12 cellular contexts compared by ENCODE assay signal in the genomic region with DNA sequence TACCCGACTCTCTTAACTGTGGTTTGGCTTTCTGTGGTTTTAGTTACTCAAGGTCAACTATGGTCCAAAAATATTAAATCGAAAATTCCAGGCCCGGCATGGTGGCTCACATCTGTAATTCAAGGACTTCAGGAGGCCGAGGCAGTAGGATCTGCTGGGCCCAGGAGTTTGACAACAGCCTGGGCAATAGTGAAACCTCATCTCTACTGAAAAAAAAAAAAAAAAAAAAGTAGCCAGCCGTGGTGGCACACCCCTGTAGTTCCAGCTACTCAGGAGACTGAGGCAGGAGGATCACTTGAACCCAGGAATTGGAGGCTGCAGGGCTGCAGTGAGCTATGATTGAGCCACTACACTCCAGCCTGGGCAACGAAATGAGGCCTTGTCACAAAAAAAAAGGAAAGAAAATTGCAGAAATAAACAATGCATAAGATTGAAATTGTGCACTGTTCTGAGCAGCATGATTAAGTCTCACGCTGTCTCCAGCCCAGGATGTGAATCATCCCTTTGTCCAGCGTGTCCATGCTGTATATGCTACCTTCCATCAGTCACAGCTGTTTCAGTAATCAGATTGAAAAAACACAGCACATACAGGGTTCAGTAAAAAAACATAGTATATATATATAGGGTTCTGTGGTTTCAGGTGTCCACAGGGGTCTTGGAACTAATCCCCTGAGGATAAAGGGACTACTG. TPM values are rescaled to one million over a fixed set of nuclear protein-coding genes. Genes with fewer than 3 reads are reported as not detected.
DNase-seq lines count a peak whose midpoint lies in the region; TF ChIP-seq lines count a peak whose summit lies in the region.
"Had no signal": no experiment of that assay in that cellular context is flagged by ENCODE, and none has a peak within 500 bp of the region (broad histone marks: within the 10 kb centered on the region; RNA-seq: fewer than 3 reads in every experiment).

No MANE protein-coding gene starts in this region.

- no TSS peak for BruUV-seq in mammary epithelial cell (replicated peaks; lab: Mats Ljungman, UMichigan)

- no peaks in the 10 kb centered on the region for H3K79me2 ChIP-seq in mammary epithelial cell (ENCODE audit: insufficient read depth, low read length)

- TF ChIP-seq CTCF in BE2C (IDR thresholded peaks at IDR 0.05; ENCODE audit: low read depth, low read length) (no peak), mammary epithelial cell (conservative IDR thresholded peaks at IDR 0.05 in 1 of 2, IDR thresholded peaks at IDR 0.05 in 1 of 2; ENCODE audit: extremely low read depth in 1 of 2, insufficient read depth in 1 of 2, low read depth in 1 of 2, low read length in 2 of 2) (no peak), testis (IDR thresholded peaks at IDR 0.05) (no peak), glutamatergic neuron (IDR thresholded peaks at IDR 0.05; ENCODE audit: partially characterized antibody, unreplicated experiment) (no peak)

- no peaks in the 10 kb centered on the region for H3K36me3 Mint-ChIP-seq in glutamatergic neuron (ENCODE audit: unreplicated experiment)
- H3K36me3 Mint-ChIP-seq: CD8-positive, alpha-beta memory T cell had no signal

- H3K4me1 ChIP-seq in BE2C (peaks cover 4% of the 10 kb centered on the region), mammary epithelial cell (ENCODE audit: insufficient read depth, low read length) (peaks cover 37% of the 10 kb centered on the region), testis (no peaks in the 10 kb centered on the region)
- H3K4me1 ChIP-seq: prostate gland had no signal

- in situ Hi-C loops in mammary epithelial cell (cut with MboI; ENCODE audit: low sequenced_read_pairs in 2 of 2), result no loop called here

- no peak overlapping the region for H3K27ac Mint-ChIP-seq in glutamatergic neuron (ENCODE audit: unreplicated experiment)
- H3K27ac Mint-ChIP-seq: activated T-helper 17 cell treated with anti-CD3 and anti-CD28 coated beads, Interleukin-2, amount 50 U/mL, for 72 hours; dendritic cell treated with granulocyte-macrophage colony-stimulating factor and Interleukin-4, amounts not matched to agents 40 ng/mL and 50 ng/mL, for 4 days had no signal

- no peak for TF ChIP-seq POLR2A in testis (IDR thresholded peaks at IDR 0.05)

- no peak overlapping the region for H3K4me3 Mint-ChIP-seq in glutamatergic neuron (ENCODE audit: unreplicated experiment)
- H3K4me3 Mint-ChIP-seq: activated T-helper 17 cell treated with anti-CD3 and anti-CD28 coated beads, Interleukin-2, amount 50 U/mL, for 72 hours; CD8-positive, alpha-beta memory T cell; dendritic cell treated with granulocyte-macrophage colony-stimulating factor and Interleukin-4, amounts not matched to agents 40 ng/mL and 50 ng/mL, for 4 days had no signal

- H3K9me3 ChIP-seq in BE2C (no peaks in the 10 kb centered on the region), mammary epithelial cell (replicated peaks; ENCODE audit: insufficient read depth, low read length) (no peaks in the 10 kb centered on the region), testis (no peaks in the 10 kb centered on the region)
- H3K9me3 ChIP-seq: prostate gland had no signal

- CTCF ChIA-PET in mammary epithelial cell (lab: Charles Lee; ENCODE audit: low non-redundant PET), result no interaction called here

- peak; percentile 34 for DNase-seq in BE2C
- peak; percentile 23 for DNase-seq in MV-4-11 (lab: John Stamatoyannopoulos, UW)
- peak; percentile 84 for DNase-seq in mammary epithelial cell
- DNase-seq in medulla oblongata (ENCODE audit: extremely low spot score), result peak; percentile 15
- no peak for DNase-seq in DMS79 treated with DMSO at 0.1 percent for 48 hours (lab: John Stamatoyannopoulos, UW)
- no peak for DNase-seq in testis
- DNase-seq in COR-L47 (lab: John Stamatoyannopoulos, UW), result no peak
- DNase-seq in glutamatergic neuron, result no peak
- DNase-seq: CD8-positive, alpha-beta memory T cell had no signal

- H3K36me3 ChIP-seq in BE2C (no peaks in the 10 kb centered on the region), mammary epithelial cell (ENCODE audit: insufficient read depth, low read length) (no peaks in the 10 kb centered on the region), testis (ENCODE audit: low read depth, missing control alignments) (no peaks in the 10 kb centered on the region)
- H3K36me3 ChIP-seq: prostate gland had no signal

- H3K4me2 ChIP-seq in mammary epithelial cell (ENCODE audit: insufficient read depth, low read depth, low read length), result peak overlapping the region; percentile 81

- H3K27me3 ChIP-seq in BE2C, result no peaks in the 10 kb centered on the region
- no peaks in the 10 kb centered on the region for H3K27me3 ChIP-seq in mammary epithelial cell (ENCODE audit: insufficient read depth, low read length)
- no peaks in the 10 kb centered on the region for H3K27me3 ChIP-seq in testis

- intact Hi-C loops in mammary epithelial cell (cut with micrococcal nuclease), result no loop called here
- intact Hi-C loops in testis (cut with DNase I; ENCODE audit: low total_unique reads), result no loop called here

- dilution Hi-C loops in mammary epithelial cell (cut with HindIII; ENCODE audit: low sequenced_read_pairs), result no loop called here

- H3K27me3 Mint-ChIP-seq in glutamatergic neuron (ENCODE audit: unreplicated experiment), result no peaks in the 10 kb centered on the region

- no peak overlapping the region for H3K4me3 ChIP-seq in BE2C (ENCODE audit: low read depth, low read length)
- H3K4me3 ChIP-seq in mammary epithelial cell (replicated peaks in 1 of 3; ENCODE audit: insufficient read depth in 1 of 3, low read depth in 2 of 3, low read length in 3 of 3), result no peak overlapping the region
- H3K4me3 ChIP-seq in testis, result no peak overlapping the region
- H3K4me3 ChIP-seq: prostate gland had no signal

- H3K9ac ChIP-seq in mammary epithelial cell (ENCODE audit: insufficient read depth, low read length), result no peak overlapping the region

- no peaks in the 10 kb centered on the region for H4K20me1 ChIP-seq in mammary epithelial cell (ENCODE audit: insufficient read depth, low read length)

- peak overlapping the region; percentile 71 for H2AFZ ChIP-seq in mammary epithelial cell (ENCODE audit: low read depth, low read length)

- WGBS in mammary epithelial cell (ENCODE audit: low coverage, missing lambda C conversion rate), result 49% methylated on average over 7 of the region's 8 CpGs
- WGBS in testis, 2 donors, result 50 to 56% methylated on average over 8 of the region's 8 CpGs

- peaks cover 7% of the 10 kb centered on the region for H3K4me1 Mint-ChIP-seq in glutamatergic neuron (ENCODE audit: low read depth, unreplicated experiment)
- H3K4me1 Mint-ChIP-seq: activated T-helper 17 cell treated with anti-CD3 and anti-CD28 coated beads, Interleukin-2, amount 50 U/mL, for 72 hours had no signal

- no peaks in the 10 kb centered on the region for H3K9me3 Mint-ChIP-seq in glutamatergic neuron (ENCODE audit: unreplicated experiment)
- H3K9me3 Mint-ChIP-seq: activated T-helper 17 cell treated with anti-CD3 and anti-CD28 coated beads, Interleukin-2, amount 50 U/mL, for 72 hours; CD8-positive, alpha-beta memory T cell; dendritic cell treated with granulocyte-macrophage colony-stimulating factor and Interleukin-4, amounts not matched to agents 40 ng/mL and 50 ng/mL, for 4 days had no signal

- peak overlapping the region; percentile 63 for H3K27ac ChIP-seq in mammary epithelial cell (ENCODE audit: insufficient read depth, low read depth, low read length)
- H3K27ac ChIP-seq in testis, result no peak overlapping the region
- H3K27ac ChIP-seq: prostate gland had no signal

RNA-seq across cellular contexts. Expression of gene RGS17, which starts 40.7 kb away (rescaled TPM):
- 3.1 TPM for polyA plus RNA-seq in BE2C (2012; ENCODE audit: insufficient read depth, insufficient read length, low read depth)
- total RNA-seq in mammary epithelial cell (1 to 10 TPM in 1 of 2 donors, under 1 TPM in 1; 0.50 to 4.1 TPM), testis (1 to 10 TPM; 3.1 to 4.5 TPM), glutamatergic neuron (ENCODE audit: unreplicated experiment) (11.5 TPM)
- polyA plus RNA-seq in mammary epithelial cell (3.4 TPM), testis (ENCODE audit: insufficient read depth, low read depth, low replicate concordance) (0.65 TPM)
- 5.3 TPM for polyA minus RNA-seq in mammary epithelial cell

Comparison
In these comparisons a context has a peak if more than half of its experiments do, and no peak if none do; other contexts are left out.
1. DNase-seq: peak in BE2C (single experiment), MV-4-11 (single experiment), mammary epithelial cell (single experiment) and medulla oblongata (single experiment); none in DMS79 treated with DMSO at 0.1 percent for 48 hours (single experiment), testis (single experiment), COR-L47 (single experiment) and glutamatergic neuron (single experiment).